ENCODE assay signal across 29 cellular contexts in the genomic region with DNA sequence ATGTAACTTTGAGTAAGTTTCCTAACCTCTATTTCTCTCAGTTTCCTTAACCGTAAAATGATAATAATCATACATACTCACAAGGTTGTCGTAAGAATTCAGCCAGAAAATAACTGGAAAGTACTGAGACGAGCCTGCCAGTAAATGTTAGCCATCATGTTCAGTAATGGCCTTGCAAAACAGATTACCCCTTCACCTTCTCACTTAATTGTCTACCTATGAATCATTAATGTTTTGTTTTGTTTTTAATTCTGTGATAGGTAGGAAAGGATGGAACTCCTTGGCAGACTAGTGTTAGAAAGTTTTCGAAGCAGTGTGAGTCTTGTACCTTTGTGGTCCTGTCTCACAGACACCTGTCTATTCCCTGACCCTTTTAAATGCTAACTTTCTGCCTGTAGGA. TPM values are rescaled to one million over a fixed set of nuclear protein-coding genes. Genes with fewer than 3 reads are reported as not detected.
"Had no signal": no experiment of that assay in that cellular context is flagged by ENCODE, and none has a peak within 500 bp of the region (broad histone marks: within the 10 kb centered on the region; RNA-seq: fewer than 3 reads in every experiment).

No MANE protein-coding gene starts in this region.

- H3K27me3 Mint-ChIP-seq: activated CD8-positive, alpha-beta memory T cell treated with anti-CD3 and anti-CD28 coated beads, Interleukin-2, amount 10 ng/mL, durations not matched to agents 7 days and 5 days; activated naive CD8-positive, alpha-beta T cell; activated T-cell treated with anti-CD3 and anti-CD28 coated beads, Interleukin-2, amount 50 U/mL, for 24 hours; brain had no signal

- H3K27ac Mint-ChIP-seq: activated T-cell treated with anti-CD3 and anti-CD28 coated beads, Interleukin-2, amount 50 U/mL, for 24 hours; activated T-helper 1 cell treated with anti-CD3 and anti-CD28 coated beads, Interleukin-12 subunit alpha, Interleukin-12 subunit beta, Interleukin-2, Interleukin-4 antibody, amounts not matched to agents 30 ng/mL and 10 ng/mL and 1 ng/mL, durations not matched to agents 14 hours and 24 hours and 36 hours; brain had no signal

- H3K4me1 ChIP-seq: SJCRH30 had no signal

- H3K4me1 Mint-ChIP-seq: activated CD8-positive, alpha-beta memory T cell treated with anti-CD3 and anti-CD28 coated beads, Interleukin-2, amount 10 ng/mL, durations not matched to agents 7 days and 5 days; brain had no signal

- H3K9me3 Mint-ChIP-seq: activated T-cell treated with anti-CD3 and anti-CD28 coated beads, Interleukin-2, amount 50 U/mL, for 24 hours had no signal

- H3K4me3 Mint-ChIP-seq: activated CD8-positive, alpha-beta memory T cell treated with anti-CD3 and anti-CD28 coated beads, Interleukin-2, amount 10 ng/mL, durations not matched to agents 7 days and 5 days; activated naive CD8-positive, alpha-beta T cell; activated T-cell treated with anti-CD3 and anti-CD28 coated beads, Interleukin-2, amount 50 U/mL, for 24 hours; activated T-helper 1 cell treated with anti-CD3 and anti-CD28 coated beads, Interleukin-12 subunit alpha, Interleukin-12 subunit beta, Interleukin-2, Interleukin-4 antibody, amounts not matched to agents 30 ng/mL and 10 ng/mL and 1 ng/mL, durations not matched to agents 14 hours and 24 hours and 36 hours; brain had no signal

- H3K27me3 ChIP-seq: Peyer's patch, SJCRH30 had no signal

- ATAC-seq: activated CD4-positive, CD25-positive, alpha-beta regulatory T cell treated with anti-CD3 and anti-CD28 coated beads, Interleukin-2, amount 50 U/mL, for 24 hours; activated CD8-positive, alpha-beta memory T cell treated with anti-CD3 and anti-CD28 coated beads, Interleukin-2, amount 10 ng/mL, durations not matched to agents 7 days and 5 days; K562; SK-N-SH treated with all-trans-retinoic acid at 6 μM for 48 hours had no signal

- H3K9me3 ChIP-seq: Peyer's patch, SJCRH30 had no signal

- H3K4me3 ChIP-seq: K562, Peyer's patch, SJCRH30 had no signal

- DNase-seq: activated CD4-positive, alpha-beta T cell treated with anti-CD3 and anti-CD28 coated beads for 48 hours; activated CD4-positive, alpha-beta T cell treated with anti-CD3 and anti-CD28 coated beads, Interleukin-2, amount 50 U/mL, for 48 hours; activated CD8-positive, alpha-beta memory T cell treated with anti-CD3 and anti-CD28 coated beads, Interleukin-2, amount 10 ng/mL, durations not matched to agents 7 days and 5 days; activated effector memory CD4-positive, alpha-beta T cell treated with Interleukin-2 at 50 U/mL for 16 hours; activated naive CD4-positive, alpha-beta T cell; activated T-cell treated with anti-CD3 and anti-CD28 coated beads, Interleukin-2, amount 50 U/mL, for 24 hours; amygdala; Karpas-422; MM.1S; NCI-H1105; NCI-H1436 treated with DMSO at 0.1 percent for 48 hours; NCI-H187; NCI-H2081; NCI-H510A treated with DMSO at 0.1 percent for 48 hours; NCI-H69; OCI-M1; Peyer's patch; Right ventricle myocardium superior; SJCRH30; SW 1271 had no signal

- H3K27ac ChIP-seq: Peyer's patch, RWPE1, SJCRH30 had no signal

RNA-seq across cellular contexts. Expression of a gene that starts 53.7 kb away (rescaled TPM):
- total RNA-seq: activated CD8-positive, alpha-beta memory T cell treated with anti-CD3 and anti-CD28 coated beads, Interleukin-2, amount 10 ng/mL, durations not matched to agents 7 days and 5 days; activated T-helper 1 cell treated with anti-CD3 and anti-CD28 coated beads, Interleukin-12 subunit alpha, Interleukin-12 subunit beta, Interleukin-2, Interleukin-4 antibody, amounts not matched to agents 30 ng/mL and 10 ng/mL and 1 ng/mL, durations not matched to agents 14 hours and 24 hours and 36 hours; astrocyte; K562; Right ventricle myocardium superior; SJCRH30; T-helper 1 cell treated with Interleukin-12 subunit alpha and Interleukin-12 subunit beta and Interleukin-4 antibody, amounts not matched to agents 30 ng/mL and 1 ng/mL, for 36 hours had no signal
